ENCODE assay signal across 17 cellular contexts in genomic region chr7:17601921-17602320, GRCh38.
A peak's percentile ranks its signal among the peaks of the same experiment; 100 is the strongest.
DNase-seq lines count a peak whose midpoint lies in the region; ATAC-seq and TF ChIP-seq lines count a peak whose summit lies in the region.
"Had no signal": no experiment of that assay in that cellular context is flagged by ENCODE, and none has a peak within 500 bp of the region (broad histone marks: within the 10 kb centered on the region; RNA-seq: fewer than 3 reads in every experiment).

No MANE protein-coding gene starts in this region.

- peaks cover 12% of the 10 kb centered on the region for H3K36me3 Mint-ChIP-seq in Calu3 (ENCODE audit: insufficient read depth, unreplicated experiment)

- H2BK5ac ChIP-seq in mesendoderm (ENCODE audit: low read length), result no peak overlapping the region

- no peaks in the 10 kb centered on the region for H3K79me2 ChIP-seq in mesendoderm (ENCODE audit: control insufficient read depth, insufficient read depth, low read length)

- H3K36me3 ChIP-seq in mesendoderm (ENCODE audit: control insufficient read depth, insufficient read depth, low read length), result no peaks in the 10 kb centered on the region
- H3K36me3 ChIP-seq: SJCRH30 had no signal

- H4K8ac ChIP-seq in mesendoderm (ENCODE audit: low read depth, low read length), result no peak overlapping the region

- H3K4me3 ChIP-seq in epithelial cell of esophagus (ENCODE audit: low read length), result no peak overlapping the region
- H3K4me3 ChIP-seq in mesendoderm (ENCODE audit: low read length), result no peak overlapping the region
- H3K4me3 ChIP-seq: K562, SJCRH30 had no signal

- no peak overlapping the region for H3K4me2 ChIP-seq in mesendoderm (ENCODE audit: low read length)

- no CpG with 5 or more reads among the region's 1 CpG for WGBS in mesendoderm (ENCODE audit: extremely low coverage, insufficient coverage, low lambda C conversion rate)

- CTCF ChIA-PET in Calu3 (lab: Charles Lee), result no interaction called here

- H3K9ac ChIP-seq in mesendoderm (ENCODE audit: low read length), result no peak overlapping the region

- no peaks in the 10 kb centered on the region for H3K27me3 ChIP-seq in mesendoderm (ENCODE audit: insufficient read depth, low read length, poor library complexity)
- H3K27me3 ChIP-seq: SJCRH30 had no signal

- no peak overlapping the region for H3K4me3 Mint-ChIP-seq in Calu3 (ENCODE audit: low read depth, unreplicated experiment)

- no peaks in the 10 kb centered on the region for H3K4me1 ChIP-seq in mesendoderm (ENCODE audit: control insufficient read depth, low read depth, low read length)

- no peak overlapping the region for H2BK120ac ChIP-seq in mesendoderm (ENCODE audit: low read depth, low read length)

- no peaks in the 10 kb centered on the region for H3K79me1 ChIP-seq in mesendoderm (ENCODE audit: low read length)

- peak overlapping the region; percentile 3 for H3K4ac ChIP-seq in mesendoderm (ENCODE audit: low read depth, low read length)

- BruUV-seq in Calu3 (replicated peaks; lab: Mats Ljungman, UMichigan), result no TSS peak

- DNase-seq in EL (peak; percentile 34), NCI-H226 (peak; percentile 27), epithelial cell of esophagus (ENCODE audit: low read depth) (peak; percentile 35), mesendoderm (no peak), Calu3 (no peak)
- DNase-seq in activated CD4-positive, alpha-beta T cell treated with anti-CD3 and anti-CD28 coated beads for 48 hours, result no peak
- DNase-seq: MM.1S, NCI-H1417, NCI-H1694, NCI-H2029 treated with DMSO at 0.1 percent for 48 hours, NCI-H510A, SJCRH30 had no signal

- no peak overlapping the region for H3K27ac Mint-ChIP-seq in Calu3 (ENCODE audit: unreplicated experiment)

- H4K5ac ChIP-seq in mesendoderm (ENCODE audit: low read length), result no peak overlapping the region

- ATAC-seq in HG02870 (IDR thresholded peaks at IDR 0.05; ENCODE audit: unreplicated experiment), result no peak
- ATAC-seq: HepG2, K562, Right ventricle myocardium inferior, SK-N-SH treated with all-trans-retinoic acid at 6 μM for 48 hours had no signal

- no peaks in the 10 kb centered on the region for H3K27me3 Mint-ChIP-seq in Calu3 (ENCODE audit: unreplicated experiment)

- intact Hi-C loops in Calu3 (cut with micrococcal nuclease; ENCODE audit: unreplicated experiment), result no loop called here

- H2AK5ac ChIP-seq in mesendoderm (ENCODE audit: low read length), result no peak overlapping the region

- H2BK15ac ChIP-seq in mesendoderm (replicated peaks; ENCODE audit: low read depth), result no peak overlapping the region

- no peak overlapping the region for H3K18ac ChIP-seq in mesendoderm (ENCODE audit: low read length)

- TF ChIP-seq CTCF in epithelial cell of esophagus (IDR thresholded peaks at IDR 0.05; ENCODE audit: insufficient read depth, low read depth, low read length, missing control alignments), result no peak
- TF ChIP-seq CTCF in Calu3 (IDR thresholded peaks at IDR 0.05; ENCODE audit: unreplicated experiment), result no peak

- H3K27ac ChIP-seq in mesendoderm (ENCODE audit: low read depth, low read length), result no peak overlapping the region
- H3K27ac ChIP-seq: SJCRH30 had no signal

- no peak overlapping the region for H3K23ac ChIP-seq in mesendoderm (ENCODE audit: low read length)

- H3K9me3 Mint-ChIP-seq in Calu3 (ENCODE audit: low read depth, unreplicated experiment), result peaks cover 8% of the 10 kb centered on the region

- H3K4me1 Mint-ChIP-seq in Calu3 (ENCODE audit: low read depth, unreplicated experiment), result peaks cover 73% of the 10 kb centered on the region

- H3K56ac ChIP-seq in mesendoderm (ENCODE audit: low read length), result no peak overlapping the region

Comparison
In these comparisons a context has a peak if more than half of its experiments do, and no peak if none do; other contexts are left out.
1. DNase-seq: peak in EL (single experiment), NCI-H226 (single experiment) and epithelial cell of esophagus (single experiment); none in mesendoderm (single experiment), Calu3 (single experiment) and activated CD4-positive, alpha-beta T cell treated with anti-CD3 and anti-CD28 coated beads for 48 hours (single experiment).